In the genomic region with DNA sequence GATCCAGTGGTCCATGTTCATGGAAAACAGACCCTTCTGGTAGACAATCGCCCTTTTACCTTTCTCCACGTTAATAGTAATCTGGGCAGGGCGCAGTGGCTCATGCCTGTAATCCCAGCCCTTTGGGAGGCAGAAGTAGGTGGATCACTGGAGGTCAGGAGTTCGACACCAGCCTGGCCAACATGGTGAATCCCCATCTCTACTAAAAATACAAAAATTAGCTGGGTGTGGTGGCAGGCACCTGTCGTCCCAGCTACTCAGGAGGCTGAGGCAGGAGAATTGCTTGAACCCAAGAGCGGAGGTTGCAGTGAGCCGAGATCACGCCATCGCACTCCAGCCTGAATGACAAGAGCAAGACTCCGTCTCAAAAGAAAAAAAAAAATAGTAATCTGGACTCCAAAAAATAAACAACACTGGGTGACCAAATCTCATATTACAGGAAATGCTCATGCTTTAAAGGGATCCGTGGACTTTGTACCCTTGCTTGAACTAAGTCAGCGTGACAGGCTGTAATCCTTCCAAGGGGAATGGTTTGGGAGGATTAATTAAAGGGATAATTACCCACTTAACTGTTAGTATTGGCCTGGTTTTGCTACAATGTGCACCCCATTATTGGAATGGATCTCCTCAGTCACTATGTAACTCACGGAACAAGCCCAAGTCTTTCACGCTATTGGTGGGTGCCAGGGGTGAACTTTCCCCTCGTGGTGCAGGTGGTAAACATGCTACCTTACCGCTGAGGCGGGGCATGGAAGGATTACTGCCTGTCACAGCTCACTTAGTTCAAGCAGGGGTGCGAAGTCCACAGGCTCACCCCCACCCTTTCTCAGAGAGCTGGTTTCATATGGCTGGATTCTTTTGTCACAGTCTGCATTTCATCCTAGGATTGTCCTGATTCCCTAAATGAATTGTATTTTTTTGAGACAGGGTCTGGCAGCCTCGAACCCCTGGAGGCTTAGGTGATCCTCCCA, we compare ENCODE assay signal across 1 cellular context.
A peak's percentile ranks its signal among the peaks of the same experiment; 100 is the strongest.
TF ChIP-seq lines count a peak whose summit lies in the region.

No MANE protein-coding gene starts in this region.

TF ChIP-seq in HepG2, 621 proteins besides CTCF, POLR2A, EP300 and RAD21 (continued from another document and continues in another):
- TF ChIP-seq TIGD3 (CRISPR knock-in tag; IDR thresholded peaks at IDR 0.05; ENCODE audit: borderline replicate concordance) = peak; percentile 94; the same call in 1 of the 2 replicates
- TF ChIP-seq ATF7-NPFF (CRISPR knock-in tag; IDR thresholded peaks at IDR 0.05; ENCODE audit: low read depth) = peak; percentile 60; the same call in 1 of the 2 replicates
- TF ChIP-seq, protein P1, sequence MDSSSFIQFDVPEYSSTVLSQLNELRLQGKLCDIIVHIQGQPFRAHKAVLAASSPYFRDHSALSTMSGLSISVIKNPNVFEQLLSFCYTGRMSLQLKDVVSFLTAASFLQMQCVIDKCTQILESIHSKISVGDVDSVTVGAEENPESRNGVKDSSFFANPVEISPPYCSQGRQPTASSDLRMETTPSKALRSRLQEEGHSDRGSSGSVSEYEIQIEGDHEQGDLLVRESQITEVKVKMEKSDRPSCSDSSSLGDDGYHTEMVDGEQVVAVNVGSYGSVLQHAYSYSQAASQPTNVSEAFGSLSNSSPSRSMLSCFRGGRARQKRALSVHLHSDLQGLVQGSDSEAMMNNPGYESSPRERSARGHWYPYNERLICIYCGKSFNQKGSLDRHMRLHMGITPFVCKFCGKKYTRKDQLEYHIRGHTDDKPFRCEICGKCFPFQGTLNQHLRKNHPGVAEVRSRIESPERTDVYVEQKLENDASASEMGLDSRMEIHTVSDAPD (CRISPR knock-in tag; IDR thresholded peaks at IDR 0.05) = 0 out of 2 replicates have a peak, but pooled peaks have one; percentile 63
- peak; percentile 90; the same call in 1 of the 2 replicates for TF ChIP-seq MAZ (IDR thresholded peaks at IDR 0.05; ENCODE audit: borderline replicate concordance, low read depth, low read length)
- peak; percentile 85 for TF ChIP-seq MAZ (CRISPR knock-in tag; IDR thresholded peaks at IDR 0.05; ENCODE audit: low read depth)
- 0 out of 2 replicates have a peak, but pooled peaks have one; percentile 59 for TF ChIP-seq ZNF766 (CRISPR knock-in tag; IDR thresholded peaks at IDR 0.05; ENCODE audit: borderline replicate concordance)
- peak; percentile 91; the same call in 1 of the 2 replicates for TF ChIP-seq SMAD3 (CRISPR knock-in tag; IDR thresholded peaks at IDR 0.05)
- TF ChIP-seq NR2F1 (CRISPR knock-in tag; IDR thresholded peaks at IDR 0.05) = peak in 1 of 2 experiments; percentile 66; a peak in 2 of 4 replicates
- peak; percentile 64; the same call in 1 of the 2 replicates for TF ChIP-seq WIZ (CRISPR knock-in tag; IDR thresholded peaks at IDR 0.05)
- no peak for TF ChIP-seq CENPX (CRISPR knock-in tag; IDR thresholded peaks at IDR 0.05)
- peak; percentile 81 for TF ChIP-seq JARID2 (CRISPR knock-in tag; IDR thresholded peaks at IDR 0.05; ENCODE audit: insufficient replicate concordance)
- no peak for TF ChIP-seq SMAD1 (CRISPR knock-in tag; IDR thresholded peaks at IDR 0.05; ENCODE audit: borderline replicate concordance, low read depth)
- TF ChIP-seq, protein P2, sequence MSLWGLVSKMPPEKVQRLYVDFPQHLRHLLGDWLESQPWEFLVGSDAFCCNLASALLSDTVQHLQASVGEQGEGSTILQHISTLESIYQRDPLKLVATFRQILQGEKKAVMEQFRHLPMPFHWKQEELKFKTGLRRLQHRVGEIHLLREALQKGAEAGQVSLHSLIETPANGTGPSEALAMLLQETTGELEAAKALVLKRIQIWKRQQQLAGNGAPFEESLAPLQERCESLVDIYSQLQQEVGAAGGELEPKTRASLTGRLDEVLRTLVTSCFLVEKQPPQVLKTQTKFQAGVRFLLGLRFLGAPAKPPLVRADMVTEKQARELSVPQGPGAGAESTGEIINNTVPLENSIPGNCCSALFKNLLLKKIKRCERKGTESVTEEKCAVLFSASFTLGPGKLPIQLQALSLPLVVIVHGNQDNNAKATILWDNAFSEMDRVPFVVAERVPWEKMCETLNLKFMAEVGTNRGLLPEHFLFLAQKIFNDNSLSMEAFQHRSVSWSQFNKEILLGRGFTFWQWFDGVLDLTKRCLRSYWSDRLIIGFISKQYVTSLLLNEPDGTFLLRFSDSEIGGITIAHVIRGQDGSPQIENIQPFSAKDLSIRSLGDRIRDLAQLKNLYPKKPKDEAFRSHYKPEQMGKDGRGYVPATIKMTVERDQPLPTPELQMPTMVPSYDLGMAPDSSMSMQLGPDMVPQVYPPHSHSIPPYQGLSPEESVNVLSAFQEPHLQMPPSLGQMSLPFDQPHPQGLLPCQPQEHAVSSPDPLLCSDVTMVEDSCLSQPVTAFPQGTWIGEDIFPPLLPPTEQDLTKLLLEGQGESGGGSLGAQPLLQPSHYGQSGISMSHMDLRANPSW (CRISPR knock-in tag; IDR thresholded peaks at IDR 0.05; ENCODE audit: borderline replicate concordance) = peak; percentile 54; the same call in 1 of the 2 replicates
- TF ChIP-seq ZNF782 (CRISPR knock-in tag; IDR thresholded peaks at IDR 0.05; ENCODE audit: borderline replicate concordance) = peak; percentile 75; the same call in 1 of the 2 replicates
- TF ChIP-seq ZNF629 (CRISPR knock-in tag; conservative IDR thresholded peaks at IDR 0.05) = peak; percentile 9
- peak; percentile 98 for TF ChIP-seq FOXA3 (CRISPR knock-in tag; IDR thresholded peaks at IDR 0.05)
- TF ChIP-seq ZNF572 (CRISPR knock-in tag; IDR thresholded peaks at IDR 0.05) = 0 out of 2 replicates have a peak, but pooled peaks have one; percentile 60
- no peak; the same call in 1 of the 2 replicates for TF ChIP-seq KDM5A (IDR thresholded peaks at IDR 0.05; ENCODE audit: borderline replicate concordance, low read length)
- TF ChIP-seq ZNF484 (CRISPR knock-in tag; IDR thresholded peaks at IDR 0.05; ENCODE audit: borderline replicate concordance, low read depth) = no peak
- peak; percentile 99 for TF ChIP-seq HNF4G (IDR thresholded peaks at IDR 0.05; ENCODE audit: borderline replicate concordance, low read depth, low read length)
- TF ChIP-seq HNF4G (CRISPR knock-in tag; IDR thresholded peaks at IDR 0.05; ENCODE audit: borderline replicate concordance, low read depth) = peak; percentile 99
- TF ChIP-seq ETV5 (CRISPR knock-in tag; IDR thresholded peaks at IDR 0.05; ENCODE audit: borderline replicate concordance) = peak; percentile 72
- TF ChIP-seq, protein P3, sequence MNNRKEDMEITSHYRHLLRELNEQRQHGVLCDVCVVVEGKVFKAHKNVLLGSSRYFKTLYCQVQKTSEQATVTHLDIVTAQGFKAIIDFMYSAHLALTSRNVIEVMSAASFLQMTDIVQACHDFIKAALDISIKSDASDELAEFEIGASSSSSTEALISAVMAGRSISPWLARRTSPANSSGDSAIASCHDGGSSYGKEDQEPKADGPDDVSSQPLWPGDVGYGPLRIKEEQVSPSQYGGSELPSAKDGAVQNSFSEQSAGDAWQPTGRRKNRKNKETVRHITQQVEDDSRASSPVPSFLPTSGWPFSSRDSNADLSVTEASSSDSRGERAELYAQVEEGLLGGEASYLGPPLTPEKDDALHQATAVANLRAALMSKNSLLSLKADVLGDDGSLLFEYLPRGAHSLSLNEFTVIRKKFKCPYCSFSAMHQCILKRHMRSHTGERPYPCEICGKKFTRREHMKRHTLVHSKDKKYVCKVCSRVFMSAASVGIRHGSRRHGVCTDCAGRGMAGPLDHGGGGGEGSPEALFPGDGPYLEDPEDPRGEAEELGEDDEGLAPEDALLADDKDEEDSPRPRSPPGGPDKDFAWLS (CRISPR knock-in tag; IDR thresholded peaks at IDR 0.05; ENCODE audit: borderline replicate concordance) = no peak
- peak; percentile 97 for TF ChIP-seq SIX1 (CRISPR knock-in tag; IDR thresholded peaks at IDR 0.05; ENCODE audit: borderline replicate concordance)
- no peak for TF ChIP-seq U2AF1 (optimal IDR thresholded peaks at IDR 0.05; ENCODE audit: low read depth, low read length)
- TF ChIP-seq ZC3H4 (CRISPR knock-in tag; IDR thresholded peaks at IDR 0.05; ENCODE audit: borderline replicate concordance) = no peak; the same call in none of the 2 replicates
- peak; percentile 82; the same call in 1 of the 2 replicates for TF ChIP-seq RBAK (CRISPR knock-in tag; IDR thresholded peaks at IDR 0.05)
- no peak; the same call in 1 of the 2 replicates for TF ChIP-seq PLSCR1 (CRISPR knock-in tag; IDR thresholded peaks at IDR 0.05; ENCODE audit: borderline replicate concordance)
- TF ChIP-seq ISL2 (CRISPR knock-in tag; IDR thresholded peaks at IDR 0.05) = peak; percentile 78
- TF ChIP-seq ZNF350 (CRISPR knock-in tag; IDR thresholded peaks at IDR 0.05; ENCODE audit: borderline replicate concordance, low read depth) = peak; percentile 81
- TF ChIP-seq KLF15 (CRISPR knock-in tag; IDR thresholded peaks at IDR 0.05; ENCODE audit: borderline replicate concordance) = no peak
- no peak for TF ChIP-seq SMAD9 (CRISPR knock-in tag; IDR thresholded peaks at IDR 0.05)
- TF ChIP-seq NR0B2 (CRISPR knock-in tag; IDR thresholded peaks at IDR 0.05) = no peak
- peak; percentile 93; the same call in 2 of the 3 replicates for TF ChIP-seq MXI1 (IDR thresholded peaks at IDR 0.05; ENCODE audit: borderline replicate concordance, low read depth, low read length)
- no peak for TF ChIP-seq ZNF557 (CRISPR knock-in tag; IDR thresholded peaks at IDR 0.05)
- TF ChIP-seq GFI1 (CRISPR knock-in tag; IDR thresholded peaks at IDR 0.05; ENCODE audit: borderline replicate concordance) = peak; percentile 47
- peak; percentile 76; the same call in 1 of the 2 replicates for TF ChIP-seq KLF12 (CRISPR knock-in tag; IDR thresholded peaks at IDR 0.05; ENCODE audit: borderline replicate concordance)
- TF ChIP-seq ZNF615 (CRISPR knock-in tag; IDR thresholded peaks at IDR 0.05; ENCODE audit: borderline replicate concordance) = peak; percentile 14; the same call in 1 of the 2 replicates
- TF ChIP-seq ONECUT2 (CRISPR knock-in tag; IDR thresholded peaks at IDR 0.05) = 0 out of 2 replicates have a peak, but pooled peaks have one; percentile 47
- no peak for TF ChIP-seq SMARCE1 (IDR thresholded peaks at IDR 0.05; ENCODE audit: borderline replicate concordance)
- no peak for TF ChIP-seq ZNF296 (CRISPR knock-in tag; conservative IDR thresholded peaks at IDR 0.05)
- no peak for TF ChIP-seq ZNF180 (CRISPR knock-in tag; IDR thresholded peaks at IDR 0.05; ENCODE audit: borderline replicate concordance, low read depth)
- peak; percentile 97 for TF ChIP-seq ZNF264 (CRISPR knock-in tag; IDR thresholded peaks at IDR 0.05)
- TF ChIP-seq JUN (CRISPR knock-in tag; IDR thresholded peaks at IDR 0.05) = peak; percentile 75
- TF ChIP-seq, protein P4, sequence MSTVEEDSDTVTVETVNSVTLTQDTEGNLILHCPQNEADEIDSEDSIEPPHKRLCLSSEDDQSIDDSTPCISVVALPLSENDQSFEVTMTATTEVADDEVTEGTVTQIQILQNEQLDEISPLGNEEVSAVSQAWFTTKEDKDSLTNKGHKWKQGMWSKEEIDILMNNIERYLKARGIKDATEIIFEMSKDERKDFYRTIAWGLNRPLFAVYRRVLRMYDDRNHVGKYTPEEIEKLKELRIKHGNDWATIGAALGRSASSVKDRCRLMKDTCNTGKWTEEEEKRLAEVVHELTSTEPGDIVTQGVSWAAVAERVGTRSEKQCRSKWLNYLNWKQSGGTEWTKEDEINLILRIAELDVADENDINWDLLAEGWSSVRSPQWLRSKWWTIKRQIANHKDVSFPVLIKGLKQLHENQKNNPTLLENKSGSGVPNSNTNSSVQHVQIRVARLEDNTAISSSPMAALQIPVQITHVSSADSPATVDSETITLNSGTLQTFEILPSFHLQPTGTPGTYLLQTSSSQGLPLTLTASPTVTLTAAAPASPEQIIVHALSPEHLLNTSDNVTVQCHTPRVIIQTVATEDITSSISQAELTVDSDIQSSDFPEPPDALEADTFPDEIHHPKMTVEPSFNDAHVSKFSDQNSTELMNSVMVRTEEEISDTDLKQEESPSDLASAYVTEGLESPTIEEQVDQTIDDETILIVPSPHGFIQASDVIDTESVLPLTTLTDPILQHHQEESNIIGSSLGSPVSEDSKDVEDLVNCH (CRISPR knock-in tag; IDR thresholded peaks at IDR 0.05) = no peak
- TF ChIP-seq PRMT3 (CRISPR knock-in tag; IDR thresholded peaks at IDR 0.05; ENCODE audit: borderline replicate concordance, low read depth) = no peak
- TF ChIP-seq HOXA7 (CRISPR knock-in tag; IDR thresholded peaks at IDR 0.05) = no peak
- no peak for TF ChIP-seq KAT2B (IDR thresholded peaks at IDR 0.05; ENCODE audit: borderline replicate concordance, low read depth, low read length)
